Comparison of ENCODE assay signal across 17 cellular contexts in the genomic region with DNA sequence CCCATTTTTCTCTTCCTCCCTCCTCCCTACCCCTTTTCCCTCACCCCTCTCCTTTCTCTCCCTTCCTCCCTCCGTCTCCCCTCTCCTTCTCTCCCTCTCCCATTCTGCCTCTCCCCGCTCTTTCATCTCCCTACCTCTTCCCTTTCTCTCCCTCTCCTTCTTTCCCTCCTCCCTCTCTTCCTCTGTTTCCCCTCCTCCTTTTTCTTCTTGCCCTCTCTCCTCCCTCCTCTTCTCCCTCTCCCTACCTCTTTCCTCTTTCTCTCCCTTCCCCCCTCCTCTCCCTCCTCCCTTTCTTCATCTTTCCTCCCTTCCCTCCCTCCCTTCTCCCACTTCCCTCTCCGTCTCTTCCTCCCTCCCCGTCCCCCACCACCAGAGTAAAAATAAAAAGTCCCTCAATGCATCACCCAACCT. TPM values are rescaled to one million over a fixed set of nuclear protein-coding genes. Genes with fewer than 3 reads are reported as not detected.
DNase-seq lines count a peak whose midpoint lies in the region; TF ChIP-seq lines count a peak whose summit lies in the region.
"Had no signal": no experiment of that assay in that cellular context is flagged by ENCODE, and none has a peak within 500 bp of the region (broad histone marks: within the 10 kb centered on the region; RNA-seq: fewer than 3 reads in every experiment).

No MANE protein-coding gene starts in this region.

- no peaks in the 10 kb centered on the region for H3K9me3 ChIP-seq in HUES48 (ENCODE audit: control insufficient read depth, insufficient read depth, low read length)
- H3K9me3 ChIP-seq in iPS-18c (ENCODE audit: control insufficient read depth, insufficient read depth, low read length) = no peaks in the 10 kb centered on the region
- H3K9me3 ChIP-seq: HAP-1 had no signal

- DNase-seq in coronary artery (ENCODE audit: low spot score) (no peak), KBM-7 (no peak), superior temporal gyrus (ENCODE audit: extremely low spot score) (no peak), HCEC 1CT (no peak), occipital lobe (lab: John Stamatoyannopoulos, UW) (no peak)
- DNase-seq: activated CD4-positive, alpha-beta T cell treated with anti-CD3 and anti-CD28 coated beads, Interleukin-2, amount 50 U/mL, for 4 hours; activated effector memory CD4-positive, alpha-beta T cell treated with Interleukin-2 at 50 U/mL for 16 hours; AML-193; brain microvascular endothelial cell; natural killer cell; NCI-H1417; stimulated activated CD8-positive, alpha-beta memory T cell treated with anti-CD3 and anti-CD28 coated beads, Interleukin-4, amount 100 ng/mL, for 48 hours had no signal

- no peak for TF ChIP-seq CTCF in coronary artery (IDR thresholded peaks at IDR 0.05)

- H3K27me3 ChIP-seq in HUES48 (ENCODE audit: control insufficient read depth, insufficient read depth, low read length) = no peaks in the 10 kb centered on the region; the same call in 1 of the 2 replicates

- peaks cover 56% of the 10 kb centered on the region for H3K4me1 ChIP-seq in HUES48 (ENCODE audit: control insufficient read depth, insufficient read depth, low read length)
- H3K4me1 ChIP-seq: HAP-1 had no signal

- H3K27ac ChIP-seq in HUES48 (ENCODE audit: low read depth, low read length) = peak overlapping the region; percentile 94
- peak overlapping the region in 1 of 2 donors; percentile 40 for H3K27ac ChIP-seq in coronary artery
- H3K27ac ChIP-seq in skin epidermis = peak overlapping the region in 19 of 21 experiments; percentile 11 to 85 (median 74)
- H3K27ac ChIP-seq: brain microvascular endothelial cell, PC-9 had no signal

- H3K4me3 ChIP-seq in HUES48 (ENCODE audit: low read depth, low read length) (peak overlapping the region; percentile 73), coronary artery (peak overlapping the region; percentile 34), iPS-18c (ENCODE audit: insufficient read depth, low read depth, low read length) (peak overlapping the region; percentile 58; the same call in 1 of the 2 replicates), skin epidermis (peak overlapping the region in 1 of 7 experiments; percentile 0)
- H3K4me3 ChIP-seq: HAP-1, PC-9 had no signal

- H3K36me3 ChIP-seq in HUES48 (ENCODE audit: control insufficient read depth, insufficient read depth, low read length) = no peaks in the 10 kb centered on the region
- H3K36me3 ChIP-seq: brain microvascular endothelial cell, HAP-1 had no signal

- peak overlapping the region; percentile 46 for H3K9ac ChIP-seq in HUES48 (ENCODE audit: low read depth, low read length)

- in situ Hi-C loops in KBM-7 (cut with MboI; ENCODE audit: low pct_unique_long_range_greater_than_20kb, low sequenced_read_pairs) = no loop called here

RNA-seq across cellular contexts. Expression of gene CHD9NB, which starts 10.5 kb away (rescaled TPM):
- 0.78 TPM for total RNA-seq in occipital lobe

RNA-seq across cellular contexts. Expression of gene CHD9, which starts 12.6 kb away (rescaled TPM):
- 233 TPM for total RNA-seq in occipital lobe
